ENCODE assay signal across 25 cellular contexts in genomic region chr17:80830020-80830780, GRCh38.
DNase-seq lines count a peak whose midpoint lies in the region; ATAC-seq and TF ChIP-seq lines count a peak whose summit lies in the region.
"Had no signal": no experiment of that assay in that cellular context is flagged by ENCODE, and none has a peak within 500 bp of the region (broad histone marks: within the 10 kb centered on the region; RNA-seq: fewer than 3 reads in every experiment).

No MANE protein-coding gene starts in this region.

- TF ChIP-seq CTCF in IMR-90 (conservative IDR thresholded peaks at IDR 0.05; ENCODE audit: low read depth, low read length), result no peak
- TF ChIP-seq CTCF in activated CD8-positive, alpha-beta T cell treated with anti-CD3 and anti-CD28 coated beads for 36 hours (IDR thresholded peaks at IDR 0.05), result no peak

- POLR2A ChIA-PET in IMR-90 (lab: Charles Lee; ENCODE audit: unreplicated experiment), result no interaction called here
- POLR2A ChIA-PET in activated CD8-positive, alpha-beta T cell treated with anti-CD3 and anti-CD28 coated beads for 36 hours (lab: Charles Lee), result no interaction called here

- no peaks in the 10 kb centered on the region for H3K27me3 ChIP-seq in IMR-90 (ENCODE audit: control insufficient read depth, insufficient read depth, low read length)
- H3K27me3 ChIP-seq: breast epithelium, testis had no signal

- CTCF ChIA-PET in activated naive CD4-positive, alpha-beta T cell treated with anti-CD3 and anti-CD28 coated beads for 36 hours (lab: Charles Lee), result no interaction called here
- CTCF ChIA-PET in IMR-90 (lab: Yijun Ruan, JAX), result no interaction called here
- CTCF ChIA-PET in activated CD8-positive, alpha-beta T cell treated with anti-CD3 and anti-CD28 coated beads for 36 hours (lab: Charles Lee), result interaction anchor here (1.1 kb wide), 1 partner anchor 68 kb away, joined by 3 read pairs; no protein-coding TSS in a partner anchor

- H3K27ac ChIP-seq in IMR-90 (ENCODE audit: insufficient read depth, low read length), result no peak overlapping the region
- H3K27ac ChIP-seq: BLaER1 treated with 17β-estradiol and CSF1 and Interleukin-3, amounts not matched to agents 10 nM and 100 nM; breast epithelium; epithelial cell of prostate; prostate gland; testis had no signal

- no peak overlapping the region for H3K14ac ChIP-seq in IMR-90 (replicated peaks; ENCODE audit: low read depth, low read length)

- H2BK120ac ChIP-seq in IMR-90 (ENCODE audit: low read depth, low read length), result no peak overlapping the region

- no peak for DNase-seq in activated naive CD4-positive, alpha-beta T cell treated with anti-CD3 and anti-CD28 coated beads for 36 hours
- DNase-seq in activated naive CD4-positive, alpha-beta T cell (lab: John Stamatoyannopoulos, UW), result no peak
- DNase-seq in IMR-90 (no peak), memory B cell (ENCODE audit: low spot score in 2 of 2) (no peak), medulla oblongata (ENCODE audit: extremely low spot score) (no peak), islet precursor cell (no peak)
- DNase-seq in activated CD8-positive, alpha-beta T cell treated with anti-CD3 and anti-CD28 coated beads for 36 hours, result no peak
- DNase-seq: activated CD4-positive, CD25-positive, alpha-beta regulatory T cell treated with anti-CD3 and anti-CD28 coated beads, Interleukin-2, amount 50 U/mL, for 72 hours; activated effector memory CD4-positive, alpha-beta T cell treated with Interleukin-2 at 50 U/mL for 16 hours; amygdala; NCI-H1092 treated with DMSO at 0.1 percent for 48 hours; NCI-H187 treated with DMSO at 0.1 percent for 48 hours; NCI-H69; stimulated activated CD4-positive, alpha-beta T cell treated with anti-CD3 and anti-CD28 coated beads, Interleukin-4, amount 100 ng/mL, for 4 hours; stimulated activated naive CD4-positive, alpha-beta T cell; testis had no signal

- no peak overlapping the region for H2BK15ac ChIP-seq in IMR-90 (ENCODE audit: low read depth, low read length)

- no TSS peak for BruUV-seq in IMR-90 (replicated peaks; lab: Mats Ljungman, UMichigan)

- ATAC-seq in IMR-90 (ENCODE audit: low read depth), result no peak
- ATAC-seq in activated CD8-positive, alpha-beta T cell treated with anti-CD3 and anti-CD28 coated beads for 36 hours, result no peak
- no peak for ATAC-seq in memory B cell (ENCODE audit: low read depth)
- no peak for ATAC-seq in GM21723 (IDR thresholded peaks at IDR 0.05; ENCODE audit: unreplicated experiment)
- ATAC-seq: Panc1 had no signal

- no peak overlapping the region for H4K5ac ChIP-seq in IMR-90 (ENCODE audit: low read depth, low read length)

- 94% methylated on average over 7 of the region's 27 CpGs; no CpG with 5 or more reads in 1 of the 2 experiments for WGBS in IMR-90 (ENCODE audit: extremely low coverage in 2 of 2, insufficient read length in 1 of 2), 2 experiments

- H2BK5ac ChIP-seq in IMR-90 (ENCODE audit: low read depth, low read length, poor library complexity, severe bottlenecking), result no peak overlapping the region

- H4K8ac ChIP-seq in IMR-90 (ENCODE audit: low read depth in 2 of 2, low read length in 2 of 2), result no peak overlapping the region

- H3K4me3 ChIP-seq in IMR-90 (ENCODE audit: insufficient read depth, low read depth, low read length), result no peak overlapping the region
- H3K4me3 ChIP-seq: BLaER1 treated with 17β-estradiol and CSF1 and Interleukin-3, amounts not matched to agents 10 nM and 100 nM; breast epithelium; HAP-1; lung; prostate gland; testis had no signal

- no peak overlapping the region for H4K91ac ChIP-seq in IMR-90 (ENCODE audit: insufficient read depth, low read depth, low read length)

- no peak overlapping the region; the same call in 1 of the 2 replicates for H2AK5ac ChIP-seq in IMR-90 (ENCODE audit: low read depth, low read length)

- peaks cover 32% of the 10 kb centered on the region for H3K4me1 ChIP-seq in IMR-90 (ENCODE audit: control insufficient read depth, insufficient read depth, low read length)
- H3K4me1 ChIP-seq: prostate gland had no signal

- H3K23ac ChIP-seq in IMR-90 (ENCODE audit: low read depth, low read length), result no peak overlapping the region

- peaks cover 30% of the 10 kb centered on the region for H3K9me1 ChIP-seq in IMR-90 (ENCODE audit: insufficient read depth, low read length)

- in situ Hi-C loops in IMR-90 (cut with MboI; ENCODE audit: low sequenced_read_pairs), result no loop called here

- peaks cover 15% of the 10 kb centered on the region for H3K36me3 Mint-ChIP-seq in activated naive CD4-positive, alpha-beta T cell treated with anti-CD3 and anti-CD28 coated beads for 36 hours (ENCODE audit: low read depth)
- H3K36me3 Mint-ChIP-seq in activated CD8-positive, alpha-beta T cell treated with anti-CD3 and anti-CD28 coated beads for 36 hours (ENCODE audit: low read depth), result peaks cover 7% of the 10 kb centered on the region
- peaks cover 2% of the 10 kb centered on the region for H3K36me3 Mint-ChIP-seq in memory B cell

- H3K9ac ChIP-seq in IMR-90 (ENCODE audit: low read depth, low read length), result no peak overlapping the region
- H3K9ac ChIP-seq: BLaER1 treated with 17β-estradiol and CSF1 and Interleukin-3, amounts not matched to agents 10 nM and 100 nM had no signal

- peak overlapping the region; percentile 66 for H3K27ac Mint-ChIP-seq in activated naive CD4-positive, alpha-beta T cell treated with anti-CD3 and anti-CD28 coated beads for 36 hours
- peak overlapping the region; percentile 11 for H3K27ac Mint-ChIP-seq in activated CD8-positive, alpha-beta T cell treated with anti-CD3 and anti-CD28 coated beads for 36 hours
- peak overlapping the region; percentile 35 for H3K27ac Mint-ChIP-seq in memory B cell
- H3K27ac Mint-ChIP-seq: IgD-negative memory B cell had no signal

- H3K27me3 Mint-ChIP-seq in activated naive CD4-positive, alpha-beta T cell treated with anti-CD3 and anti-CD28 coated beads for 36 hours (ENCODE audit: low read depth), result no peaks in the 10 kb centered on the region
- no peaks in the 10 kb centered on the region for H3K27me3 Mint-ChIP-seq in activated CD8-positive, alpha-beta T cell treated with anti-CD3 and anti-CD28 coated beads for 36 hours
- H3K27me3 Mint-ChIP-seq in memory B cell, result no peaks in the 10 kb centered on the region
- H3K27me3 Mint-ChIP-seq: IgD-negative memory B cell had no signal

- H3K4ac ChIP-seq in IMR-90 (ENCODE audit: low read depth, low read length), result peak overlapping the region; percentile 10; the same call in 1 of the 2 replicates

- H3K18ac ChIP-seq in IMR-90 (ENCODE audit: low read depth, low read length), result no peak overlapping the region

- H3K4me3 Mint-ChIP-seq in activated naive CD4-positive, alpha-beta T cell treated with anti-CD3 and anti-CD28 coated beads for 36 hours, result no peak overlapping the region
- H3K4me3 Mint-ChIP-seq in activated CD8-positive, alpha-beta T cell treated with anti-CD3 and anti-CD28 coated beads for 36 hours, result no peak overlapping the region
- no peak overlapping the region for H3K4me3 Mint-ChIP-seq in memory B cell

- H3K4me1 Mint-ChIP-seq in activated naive CD4-positive, alpha-beta T cell treated with anti-CD3 and anti-CD28 coated beads for 36 hours (ENCODE audit: low read depth), result peaks cover 51% of the 10 kb centered on the region
- H3K4me1 Mint-ChIP-seq in activated CD8-positive, alpha-beta T cell treated with anti-CD3 and anti-CD28 coated beads for 36 hours (ENCODE audit: low read depth), result peaks cover 36% of the 10 kb centered on the region
- H3K4me1 Mint-ChIP-seq in memory B cell, result peaks cover 5% of the 10 kb centered on the region

- no peak overlapping the region for H2AFZ ChIP-seq in IMR-90 (replicated peaks; ENCODE audit: low read length, poor library complexity)

- H2BK20ac ChIP-seq in IMR-90 (ENCODE audit: low read depth, low read length), result no peak overlapping the region

- no peak overlapping the region for H3K56ac ChIP-seq in IMR-90 (ENCODE audit: extremely low read depth, insufficient read depth, low read length)

- TF ChIP-seq RAD21 in IMR-90 (IDR thresholded peaks at IDR 0.05; ENCODE audit: low read length), result no peak

- no peaks in the 10 kb centered on the region for H3K9me3 Mint-ChIP-seq in activated naive CD4-positive, alpha-beta T cell treated with anti-CD3 and anti-CD28 coated beads for 36 hours
- H3K9me3 Mint-ChIP-seq in activated CD8-positive, alpha-beta T cell treated with anti-CD3 and anti-CD28 coated beads for 36 hours, result no peaks in the 10 kb centered on the region
- no peaks in the 10 kb centered on the region for H3K9me3 Mint-ChIP-seq in memory B cell
- H3K9me3 Mint-ChIP-seq: IgD-negative memory B cell had no signal

- peaks cover 2% of the 10 kb centered on the region for H3K36me3 ChIP-seq in IMR-90 (ENCODE audit: control insufficient read depth, insufficient read depth, low read length)
- H3K36me3 ChIP-seq: breast epithelium, HAP-1, prostate gland had no signal

- dilution Hi-C loops in IMR-90 (cut with HindIII; ENCODE audit: low sequenced_read_pairs, unreplicated experiment), result no loop called here

- no peaks in the 10 kb centered on the region for H3K9me3 ChIP-seq in IMR-90 (ENCODE audit: control insufficient read depth, insufficient read depth, low read length)
- H3K9me3 ChIP-seq: BLaER1 treated with 17β-estradiol and CSF1 and Interleukin-3, amounts not matched to agents 10 nM and 100 nM; breast epithelium; HAP-1; prostate gland; testis had no signal

- peaks cover 15 to 55% of the 10 kb centered on the region in 2 experiments; a peak in 3 of 4 replicates for H3K79me1 ChIP-seq in IMR-90 (ENCODE audit: low read depth in 1 of 2, low read length in 2 of 2)

- TF ChIP-seq POLR2A in IMR-90 (IDR thresholded peaks at IDR 0.05; ENCODE audit: low read depth, low read length), result no peak

- intact Hi-C loops in activated naive CD4-positive, alpha-beta T cell treated with anti-CD3 and anti-CD28 coated beads for 36 hours (cut with micrococcal nuclease), result loop anchor here (5.0 kb wide), 1 partner anchor 568 kb away; the partner anchor contains the start of gene RNF213
- intact Hi-C loops in IMR-90 (cut with micrococcal nuclease), result no loop called here
- intact Hi-C loops in activated CD8-positive, alpha-beta T cell treated with anti-CD3 and anti-CD28 coated beads for 36 hours (cut with micrococcal nuclease), result loop anchor here (10.0 kb wide), 1 partner anchor 65 kb away; no protein-coding TSS in a partner anchor

- H2AK9ac ChIP-seq in IMR-90 (replicated peaks; ENCODE audit: low read depth, low read length, poor library complexity), result no peak overlapping the region

- H3K4me2 ChIP-seq in IMR-90 (ENCODE audit: low read depth, low read length), result no peak overlapping the region
- H3K4me2 ChIP-seq: BLaER1 treated with 17β-estradiol and CSF1 and Interleukin-3, amounts not matched to agents 10 nM and 100 nM had no signal

- no peaks in the 10 kb centered on the region for H4K20me1 ChIP-seq in IMR-90 (ENCODE audit: insufficient read depth, low read length)

TF ChIP-seq in IMR-90, 13 proteins besides CTCF, POLR2A, EP300 and RAD21:
- TF ChIP-seq FOS (IDR thresholded peaks at IDR 0.05; ENCODE audit: low read depth, low read length) (no peak), BHLHE40 (IDR thresholded peaks at IDR 0.05; ENCODE audit: low read depth, low read length) (no peak), MXI1 (IDR thresholded peaks at IDR 0.05; ENCODE audit: borderline replicate concordance, low read depth, low read length) (no peak), MAZ (IDR thresholded peaks at IDR 0.05; ENCODE audit: borderline replicate concordance, low read depth, low read length) (no peak), RFX5 (IDR thresholded peaks at IDR 0.05; ENCODE audit: low read depth, low read length) (no peak), MAFK (IDR thresholded peaks at IDR 0.05; ENCODE audit: low read depth, low read length) (no peak)

Comparison
In these comparisons a context has a peak if more than half of its experiments do, and no peak if none do; other contexts are left out.
1. H3K27ac Mint-ChIP-seq: peak in every context shown above with its lines; median percentile 66 in activated naive CD4-positive, alpha-beta T cell treated with anti-CD3 and anti-CD28 coated beads for 36 hours; 35 in memory B cell; 11 in activated CD8-positive, alpha-beta T cell treated with anti-CD3 and anti-CD28 coated beads for 36 hours.